Comparison of ENCODE assay signal across 20 cellular contexts in genomic region chr6:83921315-83921714, GRCh38.
"Had no signal": no experiment of that assay in that cellular context is flagged by ENCODE, and none has a peak within 500 bp of the region (broad histone marks: within the 10 kb centered on the region; RNA-seq: fewer than 3 reads in every experiment).

No MANE protein-coding gene starts in this region.

- H3K4me3 ChIP-seq: hepatocyte, mucosa of descending colon, right atrium auricular region, sigmoid colon, skin epidermis, testis, tibial nerve, upper lobe of right lung, vagina had no signal

- H3K27me3 Mint-ChIP-seq: naive thymus-derived CD8-positive, alpha-beta T cell; stimulated activated naive B cell treated with anti-CD40 and anti-IgM and Interleukin-4, amounts not matched to agents 10 μg/mL and 1 μg/mL and 100 μg/mL, for 72 hours; stimulated activated naive CD8-positive, alpha-beta T cell treated with anti-CD3 and anti-CD28 coated beads, Interleukin-15, amount 100 ng/mL, for 72 hours had no signal

- H3K27ac ChIP-seq: hepatocyte, right atrium auricular region, sigmoid colon, skin epidermis, testis, tibial nerve, upper lobe of right lung, vagina had no signal

- H3K4me1 ChIP-seq: right atrium auricular region, sigmoid colon, testis, tibial nerve, upper lobe of right lung, vagina had no signal

- H3K27me3 ChIP-seq: hepatocyte, right atrium auricular region, sigmoid colon, testis, tibial nerve, upper lobe of right lung, vagina had no signal

- H3K27ac Mint-ChIP-seq: naive thymus-derived CD8-positive, alpha-beta T cell; stimulated activated naive B cell treated with anti-CD40 and anti-IgM and Interleukin-4, amounts not matched to agents 10 μg/mL and 1 μg/mL and 100 μg/mL, for 72 hours; stimulated activated naive CD8-positive, alpha-beta T cell treated with anti-CD3 and anti-CD28 coated beads, Interleukin-15, amount 100 ng/mL, for 72 hours had no signal

- H3K4me3 Mint-ChIP-seq: naive thymus-derived CD8-positive, alpha-beta T cell; stimulated activated naive B cell treated with anti-CD40 and anti-IgM and Interleukin-4, amounts not matched to agents 10 μg/mL and 1 μg/mL and 100 μg/mL, for 72 hours; stimulated activated naive CD8-positive, alpha-beta T cell treated with anti-CD3 and anti-CD28 coated beads, Interleukin-15, amount 100 ng/mL, for 72 hours had no signal

- H3K9me3 Mint-ChIP-seq: naive thymus-derived CD8-positive, alpha-beta T cell; stimulated activated naive B cell treated with anti-CD40 and anti-IgM and Interleukin-4, amounts not matched to agents 10 μg/mL and 1 μg/mL and 100 μg/mL, for 72 hours; stimulated activated naive CD8-positive, alpha-beta T cell treated with anti-CD3 and anti-CD28 coated beads, Interleukin-15, amount 100 ng/mL, for 72 hours had no signal

- DNase-seq: dermis blood vessel endothelial cell; foreskin melanocyte; head of caudate nucleus; islet precursor cell; mammary epithelial cell; mucosa of descending colon; naive thymus-derived CD8-positive, alpha-beta T cell; sigmoid colon; stimulated activated CD4-positive, alpha-beta T cell treated with anti-CD3 and anti-CD28 coated beads, Interleukin-2, amount 100 ng/mL, for 24 hours; stimulated activated CD4-positive, alpha-beta T cell treated with anti-CD3 and anti-CD28 coated beads, Interleukin-4, amount 100 ng/mL, for 4 hours; stimulated activated naive B cell treated with anti-CD40 and anti-IgM and Interleukin-4, amounts not matched to agents 10 μg/mL and 1 μg/mL and 100 μg/mL, for 72 hours; stimulated activated naive CD8-positive, alpha-beta T cell treated with anti-CD3 and anti-CD28 coated beads, Interleukin-15, amount 100 ng/mL, for 72 hours; testis; upper lobe of right lung had no signal

- ATAC-seq: left lobe of liver; mucosa of descending colon; naive thymus-derived CD8-positive, alpha-beta T cell; stimulated activated naive B cell treated with anti-CD40 and anti-IgM and Interleukin-4, amounts not matched to agents 10 μg/mL and 1 μg/mL and 100 μg/mL, for 72 hours; stimulated activated naive CD8-positive, alpha-beta T cell treated with anti-CD3 and anti-CD28 coated beads, Interleukin-15, amount 100 ng/mL, for 72 hours; upper lobe of right lung had no signal

- H3K4me1 Mint-ChIP-seq: stimulated activated naive CD8-positive, alpha-beta T cell treated with anti-CD3 and anti-CD28 coated beads, Interleukin-15, amount 100 ng/mL, for 72 hours had no signal

- H3K9me3 ChIP-seq: mucosa of descending colon, right atrium auricular region, sigmoid colon, testis, tibial nerve, upper lobe of right lung, vagina had no signal
